In the genomic region with DNA sequence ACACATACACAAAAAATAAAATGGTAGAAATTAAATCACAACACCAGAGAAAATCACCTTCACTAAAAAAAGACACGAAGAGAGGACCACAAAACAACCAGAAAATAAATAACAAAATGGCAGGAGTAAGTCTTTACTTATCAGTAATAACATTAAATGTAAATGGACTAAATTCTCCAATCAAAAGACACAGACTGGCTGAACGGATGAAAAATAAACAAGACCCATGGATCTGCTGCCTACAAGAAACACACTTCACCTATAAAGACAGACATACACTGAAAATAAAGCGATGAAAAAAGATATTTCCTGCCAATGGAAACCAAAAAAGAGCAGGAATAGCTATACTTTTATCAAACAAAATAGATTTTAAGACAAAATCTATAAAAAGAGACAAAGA, we compare ENCODE assay signal across 2 cellular contexts.
TF ChIP-seq lines count a peak whose summit lies in the region.

No MANE protein-coding gene starts in this region.

TF ChIP-seq in HepG2, 621 proteins besides CTCF, POLR2A, EP300 and RAD21 (continued from another document):
- TF ChIP-seq, protein P1, sequence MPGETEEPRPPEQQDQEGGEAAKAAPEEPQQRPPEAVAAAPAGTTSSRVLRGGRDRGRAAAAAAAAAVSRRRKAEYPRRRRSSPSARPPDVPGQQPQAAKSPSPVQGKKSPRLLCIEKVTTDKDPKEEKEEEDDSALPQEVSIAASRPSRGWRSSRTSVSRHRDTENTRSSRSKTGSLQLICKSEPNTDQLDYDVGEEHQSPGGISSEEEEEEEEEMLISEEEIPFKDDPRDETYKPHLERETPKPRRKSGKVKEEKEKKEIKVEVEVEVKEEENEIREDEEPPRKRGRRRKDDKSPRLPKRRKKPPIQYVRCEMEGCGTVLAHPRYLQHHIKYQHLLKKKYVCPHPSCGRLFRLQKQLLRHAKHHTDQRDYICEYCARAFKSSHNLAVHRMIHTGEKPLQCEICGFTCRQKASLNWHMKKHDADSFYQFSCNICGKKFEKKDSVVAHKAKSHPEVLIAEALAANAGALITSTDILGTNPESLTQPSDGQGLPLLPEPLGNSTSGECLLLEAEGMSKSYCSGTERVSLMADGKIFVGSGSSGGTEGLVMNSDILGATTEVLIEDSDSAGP (CRISPR knock-in tag; IDR thresholded peaks at IDR 0.05; ENCODE audit: borderline replicate concordance), result no peak
- TF ChIP-seq ZNF354B (CRISPR knock-in tag; IDR thresholded peaks at IDR 0.05), result peak; percentile 96; the same call in 1 of the 2 replicates

TF ChIP-seq in K562, 482 proteins besides CTCF, POLR2A, EP300 and RAD21 (continued from another document):
- TF ChIP-seq, protein P2, sequence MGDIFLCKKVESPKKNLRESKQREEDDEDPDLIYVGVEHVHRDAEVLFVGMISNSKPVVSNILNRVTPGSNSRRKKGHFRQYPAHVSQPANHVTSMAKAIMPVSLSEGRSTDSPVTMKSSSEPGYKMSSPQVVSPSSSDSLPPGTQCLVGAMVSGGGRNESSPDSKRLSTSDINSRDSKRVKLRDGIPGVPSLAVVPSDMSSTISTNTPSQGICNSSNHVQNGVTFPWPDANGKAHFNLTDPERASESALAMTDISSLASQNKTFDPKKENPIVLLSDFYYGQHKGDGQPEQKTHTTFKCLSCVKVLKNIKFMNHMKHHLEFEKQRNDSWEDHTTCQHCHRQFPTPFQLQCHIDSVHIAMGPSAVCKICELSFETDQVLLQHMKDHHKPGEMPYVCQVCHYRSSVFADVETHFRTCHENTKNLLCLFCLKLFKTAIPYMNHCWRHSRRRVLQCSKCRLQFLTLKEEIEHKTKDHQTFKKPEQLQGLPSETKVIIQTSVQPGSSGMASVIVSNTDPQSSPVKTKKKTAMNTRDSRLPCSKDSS (IDR thresholded peaks at IDR 0.05; ENCODE audit: low read depth, partially characterized antibody), result peak; percentile 68
- peak; percentile 40; the same call in 1 of the 2 replicates for TF ChIP-seq ADNP (tag; IDR thresholded peaks at IDR 0.05)
- TF ChIP-seq, protein P3, sequence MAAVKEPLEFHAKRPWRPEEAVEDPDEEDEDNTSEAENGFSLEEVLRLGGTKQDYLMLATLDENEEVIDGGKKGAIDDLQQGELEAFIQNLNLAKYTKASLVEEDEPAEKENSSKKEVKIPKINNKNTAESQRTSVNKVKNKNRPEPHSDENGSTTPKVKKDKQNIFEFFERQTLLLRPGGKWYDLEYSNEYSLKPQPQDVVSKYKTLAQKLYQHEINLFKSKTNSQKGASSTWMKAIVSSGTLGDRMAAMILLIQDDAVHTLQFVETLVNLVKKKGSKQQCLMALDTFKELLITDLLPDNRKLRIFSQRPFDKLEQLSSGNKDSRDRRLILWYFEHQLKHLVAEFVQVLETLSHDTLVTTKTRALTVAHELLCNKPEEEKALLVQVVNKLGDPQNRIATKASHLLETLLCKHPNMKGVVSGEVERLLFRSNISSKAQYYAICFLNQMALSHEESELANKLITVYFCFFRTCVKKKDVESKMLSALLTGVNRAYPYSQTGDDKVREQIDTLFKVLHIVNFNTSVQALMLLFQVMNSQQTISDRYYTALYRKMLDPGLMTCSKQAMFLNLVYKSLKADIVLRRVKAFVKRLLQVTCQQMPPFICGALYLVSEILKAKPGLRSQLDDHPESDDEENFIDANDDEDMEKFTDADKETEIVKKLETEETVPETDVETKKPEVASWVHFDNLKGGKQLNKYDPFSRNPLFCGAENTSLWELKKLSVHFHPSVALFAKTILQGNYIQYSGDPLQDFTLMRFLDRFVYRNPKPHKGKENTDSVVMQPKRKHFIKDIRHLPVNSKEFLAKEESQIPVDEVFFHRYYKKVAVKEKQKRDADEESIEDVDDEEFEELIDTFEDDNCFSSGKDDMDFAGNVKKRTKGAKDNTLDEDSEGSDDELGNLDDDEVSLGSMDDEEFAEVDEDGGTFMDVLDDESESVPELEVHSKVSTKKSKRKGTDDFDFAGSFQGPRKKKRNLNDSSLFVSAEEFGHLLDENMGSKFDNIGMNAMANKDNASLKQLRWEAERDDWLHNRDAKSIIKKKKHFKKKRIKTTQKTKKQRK (IDR thresholded peaks at IDR 0.05; ENCODE audit: borderline replicate concordance, low read depth, low read length), result no peak
- TF ChIP-seq CBX3 (IDR thresholded peaks at IDR 0.05; ENCODE audit: borderline replicate concordance in 1 of 2, low read length in 2 of 2), result peak in 1 of 2 experiments; percentile 91; a peak in 2 of 3 replicates
- TF ChIP-seq CBX8 (IDR thresholded peaks at IDR 0.05; ENCODE audit: borderline replicate concordance, extremely low read depth, low read depth, low read length, poor library complexity, severe bottlenecking), result no peak
- no peak for TF ChIP-seq ZNF561 (CRISPR knock-in tag; conservative IDR thresholded peaks at IDR 0.05)
- peak in 1 of 2 experiments; percentile 51; a peak in 1 of 4 replicates for TF ChIP-seq TRIM24 (IDR thresholded peaks at IDR 0.05)
- TF ChIP-seq CHD1 (IDR thresholded peaks at IDR 0.05; ENCODE audit: low read length), result no peak
- peak; percentile 70; the same call in 1 of the 2 replicates for TF ChIP-seq TRIM28 (IDR thresholded peaks at IDR 0.05)
- TF ChIP-seq, protein P4, sequence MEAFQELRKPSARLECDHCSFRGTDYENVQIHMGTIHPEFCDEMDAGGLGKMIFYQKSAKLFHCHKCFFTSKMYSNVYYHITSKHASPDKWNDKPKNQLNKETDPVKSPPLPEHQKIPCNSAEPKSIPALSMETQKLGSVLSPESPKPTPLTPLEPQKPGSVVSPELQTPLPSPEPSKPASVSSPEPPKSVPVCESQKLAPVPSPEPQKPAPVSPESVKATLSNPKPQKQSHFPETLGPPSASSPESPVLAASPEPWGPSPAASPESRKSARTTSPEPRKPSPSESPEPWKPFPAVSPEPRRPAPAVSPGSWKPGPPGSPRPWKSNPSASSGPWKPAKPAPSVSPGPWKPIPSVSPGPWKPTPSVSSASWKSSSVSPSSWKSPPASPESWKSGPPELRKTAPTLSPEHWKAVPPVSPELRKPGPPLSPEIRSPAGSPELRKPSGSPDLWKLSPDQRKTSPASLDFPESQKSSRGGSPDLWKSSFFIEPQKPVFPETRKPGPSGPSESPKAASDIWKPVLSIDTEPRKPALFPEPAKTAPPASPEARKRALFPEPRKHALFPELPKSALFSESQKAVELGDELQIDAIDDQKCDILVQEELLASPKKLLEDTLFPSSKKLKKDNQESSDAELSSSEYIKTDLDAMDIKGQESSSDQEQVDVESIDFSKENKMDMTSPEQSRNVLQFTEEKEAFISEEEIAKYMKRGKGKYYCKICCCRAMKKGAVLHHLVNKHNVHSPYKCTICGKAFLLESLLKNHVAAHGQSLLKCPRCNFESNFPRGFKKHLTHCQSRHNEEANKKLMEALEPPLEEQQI (IDR thresholded peaks at IDR 0.05), result peak; percentile 67; the same call in 1 of the 2 replicates
- TF ChIP-seq ZKSCAN8 (CRISPR knock-in tag; IDR thresholded peaks at IDR 0.05), result no peak
- TF ChIP-seq ZNF354B (CRISPR knock-in tag; IDR thresholded peaks at IDR 0.05), result peak; percentile 99
- no peak for TF ChIP-seq ZNF174 (CRISPR knock-in tag; IDR thresholded peaks at IDR 0.05)
- peak; percentile 37 for TF ChIP-seq RBM25 (IDR thresholded peaks at IDR 0.05; ENCODE audit: low read depth, low read length, severe bottlenecking)
